ENCODE assay signal across 24 cellular contexts in the genomic region with DNA sequence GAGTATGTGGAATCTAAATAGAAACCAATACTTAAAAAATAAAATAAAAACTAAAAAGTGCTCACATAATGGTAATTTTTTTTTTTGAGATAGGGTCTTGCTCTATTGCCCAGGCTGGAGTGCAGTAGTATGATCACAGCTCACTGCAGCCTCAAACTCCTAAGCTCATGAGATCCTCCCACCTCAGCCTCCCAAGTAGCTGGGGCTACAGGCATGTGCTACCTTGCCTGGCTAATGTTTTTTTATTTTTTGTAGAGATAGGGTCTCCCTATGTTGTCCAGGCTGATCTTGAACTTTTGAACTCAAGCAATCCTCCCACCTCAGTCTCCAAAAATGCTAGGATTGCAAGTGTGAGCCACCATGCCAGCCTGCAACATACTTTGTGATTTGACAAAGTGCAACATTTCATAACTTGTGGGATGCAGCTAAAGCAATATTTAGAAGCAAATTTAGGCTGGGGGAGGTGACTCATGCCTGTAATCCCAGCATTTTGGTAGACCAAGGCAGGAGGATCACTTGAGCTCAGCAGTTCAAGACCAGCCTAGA.
"Had no signal": no experiment of that assay in that cellular context is flagged by ENCODE, and none has a peak within 500 bp of the region (broad histone marks: within the 10 kb centered on the region; RNA-seq: fewer than 3 reads in every experiment).

No MANE protein-coding gene starts in this region.

- H3K9me3 ChIP-seq: left lung, vagina had no signal

- H3K9me3 Mint-ChIP-seq: activated CD4-positive, alpha-beta T cell treated with anti-CD3 and anti-CD28 coated beads, Interleukin-2, amount 10 ng/mL, durations not matched to agents 7 days and 5 days; activated CD8-positive, alpha-beta T cell treated with anti-CD3 and anti-CD28 coated beads for 36 hours; activated naive CD4-positive, alpha-beta T cell treated with anti-CD3 and anti-CD28 coated beads, Interleukin-2, amount 50 U/mL, for 24 hours; activated T-helper 1 cell treated with anti-CD3 and anti-CD28 coated beads, Interleukin-12 subunit alpha, Interleukin-12 subunit beta, Interleukin-2, Interleukin-4 antibody, amounts not matched to agents 30 ng/mL and 10 ng/mL and 1 ng/mL, durations not matched to agents 14 hours and 24 hours and 36 hours; stimulated activated memory B cell treated with anti-CD40 and anti-IgM and Interleukin-4, amounts not matched to agents 10 μg/mL and 1 μg/mL and 100 μg/mL, for 72 hours; type B pancreatic cell had no signal

- H3K27me3 Mint-ChIP-seq: activated CD4-positive, alpha-beta T cell treated with anti-CD3 and anti-CD28 coated beads, Interleukin-2, amount 10 ng/mL, durations not matched to agents 7 days and 5 days; activated CD8-positive, alpha-beta memory T cell treated with anti-CD3 and anti-CD28 coated beads, Interleukin-2, amount 10 ng/mL, durations not matched to agents 7 days and 5 days; activated CD8-positive, alpha-beta T cell treated with anti-CD3 and anti-CD28 coated beads for 36 hours; activated naive CD4-positive, alpha-beta T cell treated with anti-CD3 and anti-CD28 coated beads, Interleukin-2, amount 50 U/mL, for 24 hours; naive thymus-derived CD4-positive, alpha-beta T cell; stimulated activated memory B cell treated with anti-CD40 and anti-IgM and Interleukin-4, amounts not matched to agents 10 μg/mL and 1 μg/mL and 100 μg/mL, for 72 hours; type B pancreatic cell had no signal

- H3K36me3 ChIP-seq: left lung, neural progenitor cell, vagina had no signal

- ATAC-seq: activated CD8-positive, alpha-beta memory T cell treated with anti-CD3 and anti-CD28 coated beads, Interleukin-2, amount 10 ng/mL, durations not matched to agents 7 days and 5 days; activated CD8-positive, alpha-beta T cell treated with anti-CD3 and anti-CD28 coated beads for 36 hours; left lung; naive thymus-derived CD4-positive, alpha-beta T cell; sciatic nerve; stimulated activated memory B cell treated with anti-CD40 and anti-IgM and Interleukin-4, amounts not matched to agents 10 μg/mL and 1 μg/mL and 100 μg/mL, for 72 hours had no signal

- H3K9ac ChIP-seq: neural progenitor cell had no signal

- H3K27me3 ChIP-seq: left lung, neural progenitor cell, vagina had no signal

- DNase-seq: activated CD4-positive, alpha-beta T cell treated with anti-CD3 and anti-CD28 coated beads, Interleukin-2, amount 10 ng/mL, durations not matched to agents 7 days and 5 days; activated CD4-positive, CD25-positive, alpha-beta regulatory T cell treated with anti-CD3 and anti-CD28 coated beads, Interleukin-2, amount 50 U/mL, for 72 hours; activated CD8-positive, alpha-beta memory T cell treated with anti-CD3 and anti-CD28 coated beads, Interleukin-2, amount 10 ng/mL, durations not matched to agents 7 days and 5 days; activated CD8-positive, alpha-beta T cell treated with anti-CD3 and anti-CD28 coated beads for 36 hours; activated gamma-delta T cell; aorta; central memory CD4-positive, alpha-beta T cell; dermis blood vessel endothelial cell; effector CD8-positive, alpha-beta T cell; erythroblast; left lung; naive thymus-derived CD4-positive, alpha-beta T cell; posterior cingulate gyrus; stimulated activated CD4-positive, alpha-beta T cell treated with anti-CD3 and anti-CD28 coated beads, Interleukin-15, amount 100 ng/mL, for 24 hours had no signal

- H3K4me1 Mint-ChIP-seq: activated CD4-positive, alpha-beta T cell treated with anti-CD3 and anti-CD28 coated beads, Interleukin-2, amount 10 ng/mL, durations not matched to agents 7 days and 5 days; activated CD8-positive, alpha-beta memory T cell treated with anti-CD3 and anti-CD28 coated beads, Interleukin-2, amount 10 ng/mL, durations not matched to agents 7 days and 5 days had no signal

- H3K4me3 Mint-ChIP-seq: activated CD4-positive, alpha-beta T cell treated with anti-CD3 and anti-CD28 coated beads, Interleukin-2, amount 10 ng/mL, durations not matched to agents 7 days and 5 days; activated CD8-positive, alpha-beta memory T cell treated with anti-CD3 and anti-CD28 coated beads, Interleukin-2, amount 10 ng/mL, durations not matched to agents 7 days and 5 days; activated CD8-positive, alpha-beta T cell treated with anti-CD3 and anti-CD28 coated beads for 36 hours; activated naive CD4-positive, alpha-beta T cell treated with anti-CD3 and anti-CD28 coated beads, Interleukin-2, amount 50 U/mL, for 24 hours; activated T-helper 1 cell treated with anti-CD3 and anti-CD28 coated beads, Interleukin-12 subunit alpha, Interleukin-12 subunit beta, Interleukin-2, Interleukin-4 antibody, amounts not matched to agents 30 ng/mL and 10 ng/mL and 1 ng/mL, durations not matched to agents 14 hours and 24 hours and 36 hours; naive thymus-derived CD4-positive, alpha-beta T cell; neural progenitor cell; stimulated activated memory B cell treated with anti-CD40 and anti-IgM and Interleukin-4, amounts not matched to agents 10 μg/mL and 1 μg/mL and 100 μg/mL, for 72 hours; type B pancreatic cell had no signal

- H3K4me1 ChIP-seq: left lung had no signal

- H3K27ac ChIP-seq: left lung, neural progenitor cell, vagina, VCaP had no signal

- H3K4me2 ChIP-seq: neural progenitor cell, smooth muscle cell had no signal

- H3K4me3 ChIP-seq: left lung, lung, neural progenitor cell, smooth muscle cell, vagina had no signal

- H2AFZ ChIP-seq: neural progenitor cell had no signal

- H3K36me3 Mint-ChIP-seq: stimulated activated memory B cell treated with anti-CD40 and anti-IgM and Interleukin-4, amounts not matched to agents 10 μg/mL and 1 μg/mL and 100 μg/mL, for 72 hours had no signal

- H3K27ac Mint-ChIP-seq: activated CD4-positive, alpha-beta T cell treated with anti-CD3 and anti-CD28 coated beads, Interleukin-2, amount 10 ng/mL, durations not matched to agents 7 days and 5 days; activated CD8-positive, alpha-beta memory T cell treated with anti-CD3 and anti-CD28 coated beads, Interleukin-2, amount 10 ng/mL, durations not matched to agents 7 days and 5 days; activated CD8-positive, alpha-beta T cell treated with anti-CD3 and anti-CD28 coated beads for 36 hours; activated naive CD4-positive, alpha-beta T cell treated with anti-CD3 and anti-CD28 coated beads, Interleukin-2, amount 50 U/mL, for 24 hours; activated T-helper 1 cell treated with anti-CD3 and anti-CD28 coated beads, Interleukin-12 subunit alpha, Interleukin-12 subunit beta, Interleukin-2, Interleukin-4 antibody, amounts not matched to agents 30 ng/mL and 10 ng/mL and 1 ng/mL, durations not matched to agents 14 hours and 24 hours and 36 hours; naive thymus-derived CD4-positive, alpha-beta T cell; neural progenitor cell; type B pancreatic cell had no signal
